Comparison of ENCODE assay signal across 1 cellular context in the genomic region with DNA sequence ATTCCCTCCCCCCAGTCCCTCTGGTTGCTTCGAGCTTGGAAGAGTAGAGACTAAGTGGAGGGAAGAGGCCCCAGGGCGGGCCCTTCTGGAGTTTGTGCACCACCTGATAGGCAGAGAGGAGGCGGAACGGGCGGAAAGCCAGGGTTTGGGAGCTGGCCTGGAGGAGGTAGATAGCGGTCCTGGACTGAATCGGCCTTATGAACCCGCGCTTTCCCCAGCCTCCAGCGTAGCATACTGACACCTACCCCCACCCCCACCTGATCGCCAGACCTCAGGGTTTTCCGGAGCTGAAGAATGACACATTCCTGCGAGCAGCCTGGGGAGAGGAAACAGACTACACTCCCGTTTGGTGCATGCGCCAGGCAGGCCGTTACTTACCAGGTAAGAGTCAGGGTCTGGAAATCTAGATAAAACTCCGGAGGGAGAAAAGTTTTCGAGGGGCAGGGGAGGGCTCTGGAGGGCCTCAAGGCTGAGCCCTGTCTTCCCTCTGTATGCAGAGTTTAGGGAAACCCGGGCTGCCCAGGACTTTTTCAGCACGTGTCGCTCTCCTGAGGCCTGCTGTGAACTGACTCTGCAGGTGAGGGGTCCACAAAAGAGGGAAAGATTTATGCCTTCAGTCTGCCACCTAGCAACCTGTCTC.
A peak's percentile ranks its signal among the peaks of the same experiment; 100 is the strongest.
TF ChIP-seq lines count a peak whose summit lies in the region.

No MANE protein-coding gene starts in this region.

TF ChIP-seq in K562, 482 proteins besides CTCF, POLR2A, EP300 and RAD21 (continued from another document and continues in another):
- TF ChIP-seq, protein P1, sequence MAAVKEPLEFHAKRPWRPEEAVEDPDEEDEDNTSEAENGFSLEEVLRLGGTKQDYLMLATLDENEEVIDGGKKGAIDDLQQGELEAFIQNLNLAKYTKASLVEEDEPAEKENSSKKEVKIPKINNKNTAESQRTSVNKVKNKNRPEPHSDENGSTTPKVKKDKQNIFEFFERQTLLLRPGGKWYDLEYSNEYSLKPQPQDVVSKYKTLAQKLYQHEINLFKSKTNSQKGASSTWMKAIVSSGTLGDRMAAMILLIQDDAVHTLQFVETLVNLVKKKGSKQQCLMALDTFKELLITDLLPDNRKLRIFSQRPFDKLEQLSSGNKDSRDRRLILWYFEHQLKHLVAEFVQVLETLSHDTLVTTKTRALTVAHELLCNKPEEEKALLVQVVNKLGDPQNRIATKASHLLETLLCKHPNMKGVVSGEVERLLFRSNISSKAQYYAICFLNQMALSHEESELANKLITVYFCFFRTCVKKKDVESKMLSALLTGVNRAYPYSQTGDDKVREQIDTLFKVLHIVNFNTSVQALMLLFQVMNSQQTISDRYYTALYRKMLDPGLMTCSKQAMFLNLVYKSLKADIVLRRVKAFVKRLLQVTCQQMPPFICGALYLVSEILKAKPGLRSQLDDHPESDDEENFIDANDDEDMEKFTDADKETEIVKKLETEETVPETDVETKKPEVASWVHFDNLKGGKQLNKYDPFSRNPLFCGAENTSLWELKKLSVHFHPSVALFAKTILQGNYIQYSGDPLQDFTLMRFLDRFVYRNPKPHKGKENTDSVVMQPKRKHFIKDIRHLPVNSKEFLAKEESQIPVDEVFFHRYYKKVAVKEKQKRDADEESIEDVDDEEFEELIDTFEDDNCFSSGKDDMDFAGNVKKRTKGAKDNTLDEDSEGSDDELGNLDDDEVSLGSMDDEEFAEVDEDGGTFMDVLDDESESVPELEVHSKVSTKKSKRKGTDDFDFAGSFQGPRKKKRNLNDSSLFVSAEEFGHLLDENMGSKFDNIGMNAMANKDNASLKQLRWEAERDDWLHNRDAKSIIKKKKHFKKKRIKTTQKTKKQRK (IDR thresholded peaks at IDR 0.05; ENCODE audit: borderline replicate concordance, low read depth, low read length), result no peak
- TF ChIP-seq, protein P2, sequence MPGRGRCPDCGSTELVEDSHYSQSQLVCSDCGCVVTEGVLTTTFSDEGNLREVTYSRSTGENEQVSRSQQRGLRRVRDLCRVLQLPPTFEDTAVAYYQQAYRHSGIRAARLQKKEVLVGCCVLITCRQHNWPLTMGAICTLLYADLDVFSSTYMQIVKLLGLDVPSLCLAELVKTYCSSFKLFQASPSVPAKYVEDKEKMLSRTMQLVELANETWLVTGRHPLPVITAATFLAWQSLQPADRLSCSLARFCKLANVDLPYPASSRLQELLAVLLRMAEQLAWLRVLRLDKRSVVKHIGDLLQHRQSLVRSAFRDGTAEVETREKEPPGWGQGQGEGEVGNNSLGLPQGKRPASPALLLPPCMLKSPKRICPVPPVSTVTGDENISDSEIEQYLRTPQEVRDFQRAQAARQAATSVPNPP (IDR thresholded peaks at IDR 0.05; ENCODE audit: borderline replicate concordance, insufficient read depth, insufficient read length), result no peak
- TF ChIP-seq CBFA2T2 (conservative IDR thresholded peaks at IDR 0.05) (peak; percentile 98), POLR2H (tag; IDR thresholded peaks at IDR 0.05; ENCODE audit: low read depth) (peak; percentile 81; the same call in 1 of the 2 replicates), CHD2 (IDR thresholded peaks at IDR 0.05; ENCODE audit: low read depth, low read length) (peak; percentile 70), HMG20A (CRISPR knock-in tag; conservative IDR thresholded peaks at IDR 0.05) (no peak), RBFOX2 (IDR thresholded peaks at IDR 0.05; ENCODE audit: low read depth, low read length) (peak; percentile 90), ZEB2 (IDR thresholded peaks at IDR 0.05) (peak; percentile 17; the same call in 1 of the 2 replicates), TCFL5 (CRISPR knock-in tag; conservative IDR thresholded peaks at IDR 0.05) (no peak), ZNF445 (CRISPR knock-in tag; IDR thresholded peaks at IDR 0.05; ENCODE audit: low read depth) (no peak), PHB (CRISPR knock-in tag; IDR thresholded peaks at IDR 0.05) (no peak), CBX1 (IDR thresholded peaks at IDR 0.05; ENCODE audit: low read depth) (peak; percentile 28; the same call in 1 of the 2 replicates), RBM39 (optimal IDR thresholded peaks at IDR 0.05; ENCODE audit: low read depth, low read length) (no peak), ZNF212 (CRISPR knock-in tag; IDR thresholded peaks at IDR 0.05) (no peak), PTTG1 (tag; IDR thresholded peaks at IDR 0.05; ENCODE audit: low read depth) (no peak), NONO (IDR thresholded peaks at IDR 0.05; ENCODE audit: low read depth in 2 of 2, low read length in 1 of 2) (no peak; a peak in 2 of 4 replicates), RFX7 (CRISPR knock-in tag; IDR thresholded peaks at IDR 0.05) (no peak), ZNF764 (CRISPR knock-in tag; IDR thresholded peaks at IDR 0.05; ENCODE audit: low read depth) (no peak), CREBBP (IDR thresholded peaks at IDR 0.05; ENCODE audit: low read depth, low read length) (no peak), ZNF668 (CRISPR knock-in tag; IDR thresholded peaks at IDR 0.05) (peak; percentile 71; the same call in 1 of the 2 replicates), ZNF589 (CRISPR knock-in tag; IDR thresholded peaks at IDR 0.05; ENCODE audit: low read depth) (peak; percentile 84), ZNF76 (CRISPR knock-in tag; IDR thresholded peaks at IDR 0.05; ENCODE audit: borderline replicate concordance) (no peak), MTA3 (IDR thresholded peaks at IDR 0.05; ENCODE audit: borderline replicate concordance) (peak; percentile 70), SAFB (IDR thresholded peaks at IDR 0.05; ENCODE audit: borderline replicate concordance, low read depth, low read length) (no peak), ARHGAP35 (IDR thresholded peaks at IDR 0.05; ENCODE audit: partially characterized antibody) (no peak), SRSF9 (IDR thresholded peaks at IDR 0.05; ENCODE audit: borderline replicate concordance, low read depth, low read length) (no peak), CBFA2T3 (IDR thresholded peaks at IDR 0.05) (peak; percentile 99), HDAC2 (IDR thresholded peaks at IDR 0.05) (0 out of 2 replicates have a peak, but pooled peaks have one; percentile 52), POLR3A (IDR thresholded peaks at IDR 0.05; ENCODE audit: borderline replicate concordance, extremely low read depth, insufficient read depth, insufficient read length) (no peak), ESRRA (IDR thresholded peaks at IDR 0.05; ENCODE audit: borderline replicate concordance, low read depth) (peak; percentile 73; the same call in 1 of the 2 replicates), EGR1 (conservative IDR thresholded peaks at IDR 0.05) (peak; percentile 96), ZFX (CRISPR knock-in tag; IDR thresholded peaks at IDR 0.05) (peak; percentile 91)
- TF ChIP-seq, protein P3, sequence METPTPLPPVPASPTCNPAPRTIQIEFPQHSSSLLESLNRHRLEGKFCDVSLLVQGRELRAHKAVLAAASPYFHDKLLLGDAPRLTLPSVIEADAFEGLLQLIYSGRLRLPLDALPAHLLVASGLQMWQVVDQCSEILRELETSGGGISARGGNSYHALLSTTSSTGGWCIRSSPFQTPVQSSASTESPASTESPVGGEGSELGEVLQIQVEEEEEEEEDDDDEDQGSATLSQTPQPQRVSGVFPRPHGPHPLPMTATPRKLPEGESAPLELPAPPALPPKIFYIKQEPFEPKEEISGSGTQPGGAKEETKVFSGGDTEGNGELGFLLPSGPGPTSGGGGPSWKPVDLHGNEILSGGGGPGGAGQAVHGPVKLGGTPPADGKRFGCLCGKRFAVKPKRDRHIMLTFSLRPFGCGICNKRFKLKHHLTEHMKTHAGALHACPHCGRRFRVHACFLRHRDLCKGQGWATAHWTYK (CRISPR knock-in tag; IDR thresholded peaks at IDR 0.05), result peak; percentile 42; the same call in 1 of the 2 replicates
- TF ChIP-seq, protein P4, sequence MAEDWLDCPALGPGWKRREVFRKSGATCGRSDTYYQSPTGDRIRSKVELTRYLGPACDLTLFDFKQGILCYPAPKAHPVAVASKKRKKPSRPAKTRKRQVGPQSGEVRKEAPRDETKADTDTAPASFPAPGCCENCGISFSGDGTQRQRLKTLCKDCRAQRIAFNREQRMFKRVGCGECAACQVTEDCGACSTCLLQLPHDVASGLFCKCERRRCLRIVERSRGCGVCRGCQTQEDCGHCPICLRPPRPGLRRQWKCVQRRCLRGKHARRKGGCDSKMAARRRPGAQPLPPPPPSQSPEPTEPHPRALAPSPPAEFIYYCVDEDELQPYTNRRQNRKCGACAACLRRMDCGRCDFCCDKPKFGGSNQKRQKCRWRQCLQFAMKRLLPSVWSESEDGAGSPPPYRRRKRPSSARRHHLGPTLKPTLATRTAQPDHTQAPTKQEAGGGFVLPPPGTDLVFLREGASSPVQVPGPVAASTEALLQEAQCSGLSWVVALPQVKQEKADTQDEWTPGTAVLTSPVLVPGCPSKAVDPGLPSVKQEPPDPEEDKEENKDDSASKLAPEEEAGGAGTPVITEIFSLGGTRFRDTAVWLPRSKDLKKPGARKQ (CRISPR knock-in tag; IDR thresholded peaks at IDR 0.05), result no peak
- TF ChIP-seq, protein P5, sequence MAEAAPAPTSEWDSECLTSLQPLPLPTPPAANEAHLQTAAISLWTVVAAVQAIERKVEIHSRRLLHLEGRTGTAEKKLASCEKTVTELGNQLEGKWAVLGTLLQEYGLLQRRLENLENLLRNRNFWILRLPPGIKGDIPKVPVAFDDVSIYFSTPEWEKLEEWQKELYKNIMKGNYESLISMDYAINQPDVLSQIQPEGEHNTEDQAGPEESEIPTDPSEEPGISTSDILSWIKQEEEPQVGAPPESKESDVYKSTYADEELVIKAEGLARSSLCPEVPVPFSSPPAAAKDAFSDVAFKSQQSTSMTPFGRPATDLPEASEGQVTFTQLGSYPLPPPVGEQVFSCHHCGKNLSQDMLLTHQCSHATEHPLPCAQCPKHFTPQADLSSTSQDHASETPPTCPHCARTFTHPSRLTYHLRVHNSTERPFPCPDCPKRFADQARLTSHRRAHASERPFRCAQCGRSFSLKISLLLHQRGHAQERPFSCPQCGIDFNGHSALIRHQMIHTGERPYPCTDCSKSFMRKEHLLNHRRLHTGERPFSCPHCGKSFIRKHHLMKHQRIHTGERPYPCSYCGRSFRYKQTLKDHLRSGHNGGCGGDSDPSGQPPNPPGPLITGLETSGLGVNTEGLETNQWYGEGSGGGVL (CRISPR knock-in tag; IDR thresholded peaks at IDR 0.05), result no peak
- TF ChIP-seq, protein P6, sequence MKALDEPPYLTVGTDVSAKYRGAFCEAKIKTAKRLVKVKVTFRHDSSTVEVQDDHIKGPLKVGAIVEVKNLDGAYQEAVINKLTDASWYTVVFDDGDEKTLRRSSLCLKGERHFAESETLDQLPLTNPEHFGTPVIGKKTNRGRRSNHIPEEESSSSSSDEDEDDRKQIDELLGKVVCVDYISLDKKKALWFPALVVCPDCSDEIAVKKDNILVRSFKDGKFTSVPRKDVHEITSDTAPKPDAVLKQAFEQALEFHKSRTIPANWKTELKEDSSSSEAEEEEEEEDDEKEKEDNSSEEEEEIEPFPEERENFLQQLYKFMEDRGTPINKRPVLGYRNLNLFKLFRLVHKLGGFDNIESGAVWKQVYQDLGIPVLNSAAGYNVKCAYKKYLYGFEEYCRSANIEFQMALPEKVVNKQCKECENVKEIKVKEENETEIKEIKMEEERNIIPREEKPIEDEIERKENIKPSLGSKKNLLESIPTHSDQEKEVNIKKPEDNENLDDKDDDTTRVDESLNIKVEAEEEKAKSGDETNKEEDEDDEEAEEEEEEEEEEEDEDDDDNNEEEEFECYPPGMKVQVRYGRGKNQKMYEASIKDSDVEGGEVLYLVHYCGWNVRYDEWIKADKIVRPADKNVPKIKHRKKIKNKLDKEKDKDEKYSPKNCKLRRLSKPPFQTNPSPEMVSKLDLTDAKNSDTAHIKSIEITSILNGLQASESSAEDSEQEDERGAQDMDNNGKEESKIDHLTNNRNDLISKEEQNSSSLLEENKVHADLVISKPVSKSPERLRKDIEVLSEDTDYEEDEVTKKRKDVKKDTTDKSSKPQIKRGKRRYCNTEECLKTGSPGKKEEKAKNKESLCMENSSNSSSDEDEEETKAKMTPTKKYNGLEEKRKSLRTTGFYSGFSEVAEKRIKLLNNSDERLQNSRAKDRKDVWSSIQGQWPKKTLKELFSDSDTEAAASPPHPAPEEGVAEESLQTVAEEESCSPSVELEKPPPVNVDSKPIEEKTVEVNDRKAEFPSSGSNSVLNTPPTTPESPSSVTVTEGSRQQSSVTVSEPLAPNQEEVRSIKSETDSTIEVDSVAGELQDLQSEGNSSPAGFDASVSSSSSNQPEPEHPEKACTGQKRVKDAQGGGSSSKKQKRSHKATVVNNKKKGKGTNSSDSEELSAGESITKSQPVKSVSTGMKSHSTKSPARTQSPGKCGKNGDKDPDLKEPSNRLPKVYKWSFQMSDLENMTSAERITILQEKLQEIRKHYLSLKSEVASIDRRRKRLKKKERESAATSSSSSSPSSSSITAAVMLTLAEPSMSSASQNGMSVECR (CRISPR knock-in tag; IDR thresholded peaks at IDR 0.05), result no peak; the same call in 1 of the 2 replicates
- TF ChIP-seq, protein P7, sequence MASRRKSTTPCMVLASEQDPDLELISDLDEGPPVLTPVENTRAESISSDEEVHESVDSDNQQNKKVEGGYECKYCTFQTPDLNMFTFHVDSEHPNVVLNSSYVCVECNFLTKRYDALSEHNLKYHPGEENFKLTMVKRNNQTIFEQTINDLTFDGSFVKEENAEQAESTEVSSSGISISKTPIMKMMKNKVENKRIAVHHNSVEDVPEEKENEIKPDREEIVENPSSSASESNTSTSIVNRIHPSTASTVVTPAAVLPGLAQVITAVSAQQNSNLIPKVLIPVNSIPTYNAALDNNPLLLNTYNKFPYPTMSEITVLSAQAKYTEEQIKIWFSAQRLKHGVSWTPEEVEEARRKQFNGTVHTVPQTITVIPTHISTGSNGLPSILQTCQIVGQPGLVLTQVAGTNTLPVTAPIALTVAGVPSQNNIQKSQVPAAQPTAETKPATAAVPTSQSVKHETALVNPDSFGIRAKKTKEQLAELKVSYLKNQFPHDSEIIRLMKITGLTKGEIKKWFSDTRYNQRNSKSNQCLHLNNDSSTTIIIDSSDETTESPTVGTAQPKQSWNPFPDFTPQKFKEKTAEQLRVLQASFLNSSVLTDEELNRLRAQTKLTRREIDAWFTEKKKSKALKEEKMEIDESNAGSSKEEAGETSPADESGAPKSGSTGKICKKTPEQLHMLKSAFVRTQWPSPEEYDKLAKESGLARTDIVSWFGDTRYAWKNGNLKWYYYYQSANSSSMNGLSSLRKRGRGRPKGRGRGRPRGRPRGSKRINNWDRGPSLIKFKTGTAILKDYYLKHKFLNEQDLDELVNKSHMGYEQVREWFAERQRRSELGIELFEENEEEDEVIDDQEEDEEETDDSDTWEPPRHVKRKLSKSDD (conservative IDR thresholded peaks at IDR 0.05; ENCODE audit: low read length), result no peak; the same call in 1 of the 2 replicates
- TF ChIP-seq, protein P8, sequence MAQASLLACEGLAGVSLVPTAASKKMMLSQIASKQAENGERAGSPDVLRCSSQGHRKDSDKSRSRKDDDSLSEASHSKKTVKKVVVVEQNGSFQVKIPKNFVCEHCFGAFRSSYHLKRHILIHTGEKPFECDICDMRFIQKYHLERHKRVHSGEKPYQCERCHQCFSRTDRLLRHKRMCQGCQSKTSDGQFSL (CRISPR knock-in tag; IDR thresholded peaks at IDR 0.05), result peak; percentile 65
- TF ChIP-seq, protein P8 (tag; IDR thresholded peaks at IDR 0.05), result peak in 1 of 2 experiments; percentile 55; a peak in 1 of 4 replicates
